In the genomic region with DNA sequence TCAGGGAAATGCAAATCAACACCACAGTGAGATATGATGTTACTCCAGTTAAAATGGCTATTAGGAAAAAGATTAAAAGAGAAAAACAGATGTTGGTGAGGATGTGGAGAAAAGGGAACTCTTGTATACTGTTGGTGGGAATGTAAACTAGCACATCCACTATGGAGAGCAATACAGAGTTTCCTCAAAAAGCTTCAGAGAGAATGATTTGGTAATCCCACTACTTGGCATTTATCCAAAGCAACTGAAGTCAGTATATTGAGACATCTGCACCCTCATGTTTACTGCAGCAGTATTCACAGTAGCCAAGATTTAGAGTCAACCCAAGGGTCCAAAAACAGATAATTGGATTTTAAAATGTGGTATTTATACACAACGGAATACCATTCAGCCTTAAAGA, we compare ENCODE assay signal across 28 cellular contexts.
DNase-seq lines count a peak whose midpoint lies in the region; ATAC-seq, FAIRE-seq and TF ChIP-seq lines count a peak whose summit lies in the region.
"Had no signal": no experiment of that assay in that cellular context is flagged by ENCODE, and none has a peak within 500 bp of the region (broad histone marks: within the 10 kb centered on the region; RNA-seq: fewer than 3 reads in every experiment).

No MANE protein-coding gene starts in this region.

- BruUV-seq in A673 (replicated peaks; lab: Mats Ljungman, UMichigan), result no TSS peak

- no peak for ATAC-seq in WTC11
- ATAC-seq: activated naive CD4-positive, alpha-beta T cell treated with anti-CD3 and anti-CD28 coated beads, Interleukin-2, amount 50 U/mL, for 72 hours; PC-3; stimulated activated memory B cell treated with anti-CD40 and anti-IgM and Interleukin-4, amounts not matched to agents 10 μg/mL and 1 μg/mL and 100 μg/mL, for 72 hours had no signal

- H3K9me3 ChIP-seq in A673 (ENCODE audit: low read depth, low read length, poor library complexity, severe bottlenecking), result no peaks in the 10 kb centered on the region
- H3K9me3 ChIP-seq: ovary had no signal

- peak overlapping the region; percentile 7 for H3K27ac Mint-ChIP-seq in dendritic cell treated with granulocyte-macrophage colony-stimulating factor and Interleukin-4, amounts not matched to agents 40 ng/mL and 50 ng/mL, for 4 days
- no peak overlapping the region for H3K27ac Mint-ChIP-seq in WTC11
- H3K27ac Mint-ChIP-seq: activated CD4-positive, alpha-beta T cell treated with anti-CD3 and anti-CD28 coated beads, Interleukin-2, amount 10 ng/mL, durations not matched to agents 7 days and 5 days; activated naive CD4-positive, alpha-beta T cell treated with anti-CD3 and anti-CD28 coated beads, Interleukin-2, amount 50 U/mL, for 72 hours; stimulated activated memory B cell treated with anti-CD40 and anti-IgM and Interleukin-4, amounts not matched to agents 10 μg/mL and 1 μg/mL and 100 μg/mL, for 72 hours had no signal

- DNase-seq in A673 (ENCODE audit: low spot score) (peak; percentile 55), HL-60 (ENCODE audit: low read depth in 1 of 2, low spot score in 1 of 2) (peak; percentile 1 to 58), NCI-H524 treated with DMSO at 0.1 percent for 48 hours (lab: John Stamatoyannopoulos, UW) (peak; percentile 28), WTC11 (ENCODE audit: low spot score) (no peak), frontal cortex (ENCODE audit: low spot score in 2 of 2) (no peak), activated T-cell treated with anti-CD3 and anti-CD28 coated beads for 4 hours (no peak), SHP77 (lab: John Stamatoyannopoulos, UW) (no peak)
- DNase-seq: activated CD4-positive, alpha-beta T cell treated with anti-CD3 and anti-CD28 coated beads, Interleukin-2, amount 10 ng/mL, durations not matched to agents 7 days and 5 days; activated effector memory CD4-positive, alpha-beta T cell treated with Interleukin-2 at 50 U/mL for 16 hours; activated T-cell treated with anti-CD3 and anti-CD28 coated beads, Interleukin-2, amount 50 U/mL, for 1 hour; mesendoderm; NCI-H1417 treated with DMSO at 0.1 percent for 48 hours; NCI-H2029 treated with DMSO at 0.1 percent for 48 hours; NCI-H226; NCI-H774; ovary; PC-3; SHP77 treated with DMSO at 0.1 percent for 48 hours; substantia nigra; T-helper 9 cell; trophoblast cell; WERI-Rb-1 had no signal

- H3K27me3 Mint-ChIP-seq in dendritic cell treated with granulocyte-macrophage colony-stimulating factor and Interleukin-4, amounts not matched to agents 40 ng/mL and 50 ng/mL, for 4 days, result peaks cover 16% of the 10 kb centered on the region
- H3K27me3 Mint-ChIP-seq in WTC11 (ENCODE audit: low read depth), result no peaks in the 10 kb centered on the region

- H3K4me1 Mint-ChIP-seq in dendritic cell treated with granulocyte-macrophage colony-stimulating factor and Interleukin-4, amounts not matched to agents 40 ng/mL and 50 ng/mL, for 4 days (ENCODE audit: low read depth), result peaks cover 42% of the 10 kb centered on the region
- no peaks in the 10 kb centered on the region for H3K4me1 Mint-ChIP-seq in WTC11
- H3K4me1 Mint-ChIP-seq: activated CD4-positive, alpha-beta T cell treated with anti-CD3 and anti-CD28 coated beads, Interleukin-2, amount 10 ng/mL, durations not matched to agents 7 days and 5 days had no signal

- no peaks in the 10 kb centered on the region for H3K27me3 ChIP-seq in A673 (replicated peaks; ENCODE audit: insufficient read depth, low read depth, low read length, poor library complexity)
- H3K27me3 ChIP-seq in HL-60 (ENCODE audit: insufficient read depth, poor library complexity, severe bottlenecking), result no peaks in the 10 kb centered on the region
- H3K27me3 ChIP-seq: ovary had no signal

- no peak overlapping the region for H3K4me3 Mint-ChIP-seq in dendritic cell treated with granulocyte-macrophage colony-stimulating factor and Interleukin-4, amounts not matched to agents 40 ng/mL and 50 ng/mL, for 4 days
- H3K4me3 Mint-ChIP-seq in WTC11, result no peak overlapping the region
- H3K4me3 Mint-ChIP-seq: activated CD4-positive, alpha-beta T cell treated with anti-CD3 and anti-CD28 coated beads, Interleukin-2, amount 10 ng/mL, durations not matched to agents 7 days and 5 days; neural crest cell; stimulated activated memory B cell treated with anti-CD40 and anti-IgM and Interleukin-4, amounts not matched to agents 10 μg/mL and 1 μg/mL and 100 μg/mL, for 72 hours had no signal

- peaks cover 34% of the 10 kb centered on the region for H3K9me3 Mint-ChIP-seq in dendritic cell treated with granulocyte-macrophage colony-stimulating factor and Interleukin-4, amounts not matched to agents 40 ng/mL and 50 ng/mL, for 4 days
- H3K9me3 Mint-ChIP-seq in WTC11, result peaks cover 17% of the 10 kb centered on the region
- H3K9me3 Mint-ChIP-seq: activated CD4-positive, alpha-beta T cell treated with anti-CD3 and anti-CD28 coated beads, Interleukin-2, amount 10 ng/mL, durations not matched to agents 7 days and 5 days had no signal

- intact Hi-C loops in A673 (cut with micrococcal nuclease; ENCODE audit: unreplicated experiment), result no loop called here
- intact Hi-C loops in dendritic cell treated with granulocyte-macrophage colony-stimulating factor and Interleukin-4, amounts not matched to agents 40 ng/mL and 50 ng/mL, for 4 days (cut with micrococcal nuclease), result no loop called here

- POLR2A ChIA-PET in A673 (lab: Charles Lee; ENCODE audit: low non-redundant PET) (no interaction called here), WTC11 (lab: Charles Lee) (no interaction called here)

- H3K27ac ChIP-seq in A673 (ENCODE audit: low read depth, low read length, poor library complexity, severe bottlenecking) (no peak overlapping the region), HL-60 (replicated peaks) (no peak overlapping the region)
- H3K27ac ChIP-seq: ovary, skin epidermis, WERI-Rb-1 had no signal

- TF ChIP-seq CTCF in A673 (conservative IDR thresholded peaks at IDR 0.05; ENCODE audit: low read depth, low read length) (no peak), HL-60 (IDR thresholded peaks at IDR 0.05; ENCODE audit: insufficient read depth, low read length) (no peak), WTC11 (IDR thresholded peaks at IDR 0.05) (no peak)

- no peaks in the 10 kb centered on the region for H3K4me1 ChIP-seq in A673 (ENCODE audit: insufficient read depth, low read length, poor library complexity, severe bottlenecking)

- no peaks in the 10 kb centered on the region for H3K36me3 ChIP-seq in A673 (ENCODE audit: insufficient read depth, low read length, poor library complexity, severe bottlenecking)
- H3K36me3 ChIP-seq: ovary, WERI-Rb-1 had no signal

- H3K4me3 ChIP-seq in A673 (ENCODE audit: low read depth, low read length, poor library complexity, severe bottlenecking) (no peak overlapping the region), HL-60 (replicated peaks; ENCODE audit: insufficient read depth, low read length) (no peak overlapping the region)
- H3K4me3 ChIP-seq: ovary, skin epidermis had no signal

- CTCF ChIA-PET in A673 (lab: Charles Lee) (no interaction called here), WTC11 (lab: Charles Lee) (no interaction called here)

- FAIRE-seq in frontal cortex (lab: Jason Lieb, UNC), result no peak
- FAIRE-seq: G401.6 had no signal

- no peaks in the 10 kb centered on the region for H3K36me3 Mint-ChIP-seq in dendritic cell treated with granulocyte-macrophage colony-stimulating factor and Interleukin-4, amounts not matched to agents 40 ng/mL and 50 ng/mL, for 4 days (ENCODE audit: low read depth)
- H3K36me3 Mint-ChIP-seq in WTC11, result peaks cover 8% of the 10 kb centered on the region
- H3K36me3 Mint-ChIP-seq: activated naive CD4-positive, alpha-beta T cell treated with anti-CD3 and anti-CD28 coated beads, Interleukin-2, amount 50 U/mL, for 72 hours had no signal

TF ChIP-seq in WTC11, 78 proteins besides CTCF, POLR2A, EP300 and RAD21 (continues in another document):
- no peak for TF ChIP-seq CREM (CRISPR knock-in tag; IDR thresholded peaks at IDR 0.05)
- TF ChIP-seq, protein P1, sequence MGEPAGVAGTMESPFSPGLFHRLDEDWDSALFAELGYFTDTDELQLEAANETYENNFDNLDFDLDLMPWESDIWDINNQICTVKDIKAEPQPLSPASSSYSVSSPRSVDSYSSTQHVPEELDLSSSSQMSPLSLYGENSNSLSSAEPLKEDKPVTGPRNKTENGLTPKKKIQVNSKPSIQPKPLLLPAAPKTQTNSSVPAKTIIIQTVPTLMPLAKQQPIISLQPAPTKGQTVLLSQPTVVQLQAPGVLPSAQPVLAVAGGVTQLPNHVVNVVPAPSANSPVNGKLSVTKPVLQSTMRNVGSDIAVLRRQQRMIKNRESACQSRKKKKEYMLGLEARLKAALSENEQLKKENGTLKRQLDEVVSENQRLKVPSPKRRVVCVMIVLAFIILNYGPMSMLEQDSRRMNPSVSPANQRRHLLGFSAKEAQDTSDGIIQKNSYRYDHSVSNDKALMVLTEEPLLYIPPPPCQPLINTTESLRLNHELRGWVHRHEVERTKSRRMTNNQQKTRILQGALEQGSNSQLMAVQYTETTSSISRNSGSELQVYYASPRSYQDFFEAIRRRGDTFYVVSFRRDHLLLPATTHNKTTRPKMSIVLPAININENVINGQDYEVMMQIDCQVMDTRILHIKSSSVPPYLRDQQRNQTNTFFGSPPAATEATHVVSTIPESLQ (CRISPR knock-in tag; IDR thresholded peaks at IDR 0.05), result no peak
- TF ChIP-seq ZNF232 (CRISPR knock-in tag; IDR thresholded peaks at IDR 0.05), result no peak
- TF ChIP-seq RORB (CRISPR knock-in tag; IDR thresholded peaks at IDR 0.05), result no peak
- no peak for TF ChIP-seq HMGA2 (CRISPR knock-in tag; IDR thresholded peaks at IDR 0.05)
- TF ChIP-seq, protein P2, sequence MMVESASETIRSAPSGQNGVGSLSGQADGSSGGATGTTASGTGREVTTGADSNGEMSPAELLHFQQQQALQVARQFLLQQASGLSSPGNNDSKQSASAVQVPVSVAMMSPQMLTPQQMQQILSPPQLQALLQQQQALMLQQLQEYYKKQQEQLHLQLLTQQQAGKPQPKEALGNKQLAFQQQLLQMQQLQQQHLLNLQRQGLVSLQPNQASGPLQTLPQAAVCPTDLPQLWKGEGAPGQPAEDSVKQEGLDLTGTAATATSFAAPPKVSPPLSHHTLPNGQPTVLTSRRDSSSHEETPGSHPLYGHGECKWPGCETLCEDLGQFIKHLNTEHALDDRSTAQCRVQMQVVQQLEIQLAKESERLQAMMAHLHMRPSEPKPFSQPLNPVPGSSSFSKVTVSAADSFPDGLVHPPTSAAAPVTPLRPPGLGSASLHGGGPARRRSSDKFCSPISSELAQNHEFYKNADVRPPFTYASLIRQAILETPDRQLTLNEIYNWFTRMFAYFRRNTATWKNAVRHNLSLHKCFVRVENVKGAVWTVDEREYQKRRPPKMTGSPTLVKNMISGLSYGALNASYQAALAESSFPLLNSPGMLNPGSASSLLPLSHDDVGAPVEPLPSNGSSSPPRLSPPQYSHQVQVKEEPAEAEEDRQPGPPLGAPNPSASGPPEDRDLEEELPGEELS (CRISPR knock-in tag; IDR thresholded peaks at IDR 0.05), result no peak
- no peak for TF ChIP-seq JAZF1 (CRISPR knock-in tag; IDR thresholded peaks at IDR 0.05)
- no peak for TF ChIP-seq TCF7 (CRISPR knock-in tag; IDR thresholded peaks at IDR 0.05; ENCODE audit: low read depth)
- no peak for TF ChIP-seq NR3C1 (CRISPR knock-in tag; conservative IDR thresholded peaks at IDR 0.05; ENCODE audit: low read depth)

Comparison
In these comparisons a context has a peak if more than half of its experiments do, and no peak if none do; other contexts are left out.
1. DNase-seq: peak in A673 (single experiment), HL-60 (2 of 2) and NCI-H524 treated with DMSO at 0.1 percent for 48 hours (single experiment); none in WTC11 (single experiment), frontal cortex (0 of 2), activated T-cell treated with anti-CD3 and anti-CD28 coated beads for 4 hours (single experiment) and SHP77 (0 of 2).